In genomic region chr17:59914274-59914854, GRCh38 we compare ENCODE assay signal across 8 cellular contexts. TPM values are rescaled to one million over a fixed set of nuclear protein-coding genes. Genes with fewer than 3 reads are reported as not detected.
DNase-seq lines count a peak whose midpoint lies in the region; ATAC-seq, FAIRE-seq and TF ChIP-seq lines count a peak whose summit lies in the region.

No MANE protein-coding gene starts in this region.

- no peaks in the 10 kb centered on the region for H3K4me1 ChIP-seq in smooth muscle cell (ENCODE audit: low read depth)

- H2AFZ ChIP-seq in smooth muscle cell (ENCODE audit: low read depth), result no peak overlapping the region

- FAIRE-seq in TTC549 (lab: Jason Lieb, UNC), result peak; percentile 88
- FAIRE-seq in frontal cortex (lab: Jason Lieb, UNC), result peak; percentile 84

- intact Hi-C loops in Right ventricle myocardium superior (cut with DNase I) (no loop called here), cardiac septum (cut with DNase I) (no loop called here)

- peaks cover 4% of the 10 kb centered on the region for H3F3A ChIP-seq in smooth muscle cell (ENCODE audit: low read depth)

- H4K20me1 ChIP-seq in smooth muscle cell (ENCODE audit: low read depth), result peaks cover 8% of the 10 kb centered on the region

- H3K4me3 ChIP-seq in smooth muscle cell, result no peak overlapping the region

- H3K27me3 ChIP-seq in smooth muscle cell (ENCODE audit: low read depth), result no peaks in the 10 kb centered on the region

- TF ChIP-seq CTCF in smooth muscle cell (IDR thresholded peaks at IDR 0.05; ENCODE audit: borderline replicate concordance, insufficient read depth, poor library complexity, severe bottlenecking), result peak; percentile 72

- no peaks in the 10 kb centered on the region for H3K9me3 ChIP-seq in smooth muscle cell (replicated peaks; ENCODE audit: low read depth)

- H3K4me2 ChIP-seq in smooth muscle cell, result no peak overlapping the region

- H3K36me3 ChIP-seq in smooth muscle cell (ENCODE audit: low read depth), result peaks cover 10% of the 10 kb centered on the region

- H3K27ac ChIP-seq in smooth muscle cell (ENCODE audit: low read depth), result no peak overlapping the region

- WGBS in smooth muscle cell (ENCODE audit: low lambda C conversion rate), result 96% methylated on average over 1 of the region's 1 CpG

- peaks cover 11% of the 10 kb centered on the region for H3K79me2 ChIP-seq in smooth muscle cell (ENCODE audit: low read depth)

- H3K9ac ChIP-seq in smooth muscle cell (ENCODE audit: low read depth), result no peak overlapping the region

- DNase-seq in Right ventricle myocardium superior (no peak), cardiac septum (ENCODE audit: low spot score) (no peak), NCI-H1092 (lab: John Stamatoyannopoulos, UW) (peak; percentile 2), frontal cortex (ENCODE audit: low spot score in 2 of 2) (peak in 1 of 2 donors; percentile 48), smooth muscle cell (lab: John Stamatoyannopoulos, UW; ENCODE audit: unreplicated experiment) (no peak), anterior cingulate cortex (lab: John Stamatoyannopoulos, UW) (no peak)

- peak; percentile 59 for ATAC-seq in Right ventricle myocardium superior (ENCODE audit: poor library complexity)
- ATAC-seq in HG03469 (IDR thresholded peaks at IDR 0.05; ENCODE audit: unreplicated experiment), result no peak

RNA-seq across cellular contexts. Expression of gene RPS6KB1, which starts 21.4 kb away (rescaled TPM):
- total RNA-seq in Right ventricle myocardium superior (22.3 TPM), cardiac septum (24.7 TPM), frontal cortex (36.3 TPM), smooth muscle cell (20.1 and 20.8 TPM in 2 replicates)
- polyA plus RNA-seq in smooth muscle cell, result 19.0 and 22.3 TPM in 2 replicates

RNA-seq across cellular contexts. Expression of gene TUBD1, which starts 21.6 kb away (rescaled TPM):
- total RNA-seq in Right ventricle myocardium superior (6.9 TPM), cardiac septum (7.5 TPM), frontal cortex (11.0 TPM), smooth muscle cell (11.0 and 21.8 TPM in 2 replicates)
- 10.2 and 10.3 TPM in 2 replicates for polyA plus RNA-seq in smooth muscle cell

RNA-seq across cellular contexts. Expression of gene RNFT1, which starts 50.2 kb away (rescaled TPM):
- 15.9 TPM for total RNA-seq in Right ventricle myocardium superior
- total RNA-seq in cardiac septum, result 12.4 TPM
- 15.5 TPM for total RNA-seq in frontal cortex
- total RNA-seq in smooth muscle cell, result 24.0 and 40.0 TPM in 2 replicates
- 14.5 and 23.9 TPM in 2 replicates for polyA plus RNA-seq in smooth muscle cell
